Comparison of ENCODE assay signal across 9 cellular contexts in the genomic region with DNA sequence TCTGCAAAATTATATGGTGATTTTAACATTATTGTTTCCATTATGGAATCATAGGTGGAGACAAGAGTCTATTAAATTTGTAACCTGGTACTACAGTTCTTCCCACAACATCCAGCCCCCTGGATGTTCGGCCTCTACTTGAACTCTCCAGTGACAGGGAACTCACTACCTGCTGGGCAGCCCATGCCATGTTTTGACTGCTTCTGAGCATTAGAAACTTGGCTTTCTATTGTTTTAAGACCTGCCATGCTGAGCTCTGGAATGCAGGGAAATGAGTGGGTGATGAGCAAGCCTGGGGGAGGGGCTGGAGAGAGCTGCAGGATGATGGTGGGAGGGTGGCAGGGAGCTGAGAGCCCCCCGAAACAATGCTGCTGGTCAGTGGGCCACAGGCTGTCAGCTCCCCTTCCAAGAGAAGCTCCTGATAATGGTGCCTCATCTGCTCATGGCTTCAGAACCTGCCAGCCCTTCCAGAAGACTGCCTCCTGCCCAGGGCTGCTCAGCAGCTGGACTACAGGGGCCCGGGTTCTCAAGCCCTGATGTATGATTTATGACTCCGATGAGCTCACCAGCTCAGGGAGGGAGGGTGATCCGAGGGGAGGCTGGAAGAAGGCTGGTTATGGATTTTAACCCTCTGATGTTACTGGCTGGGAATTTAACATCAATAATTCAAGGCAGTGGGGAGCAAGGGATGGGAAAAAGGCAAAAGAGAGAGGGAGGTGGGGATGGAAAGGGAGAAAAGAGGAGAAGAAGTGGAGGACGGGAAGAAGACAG.
A peak's percentile ranks its signal among the peaks of the same experiment; 100 is the strongest.
DNase-seq lines count a peak whose midpoint lies in the region; ATAC-seq and TF ChIP-seq lines count a peak whose summit lies in the region.
"Had no signal": no experiment of that assay in that cellular context is flagged by ENCODE, and none has a peak within 500 bp of the region (broad histone marks: within the 10 kb centered on the region; RNA-seq: fewer than 3 reads in every experiment).

No MANE protein-coding gene starts in this region.

- TF ChIP-seq CTCF in GM23338 (conservative IDR thresholded peaks at IDR 0.05; ENCODE audit: low read depth in 2 of 2) (no peak), endothelial cell (IDR thresholded peaks at IDR 0.05; ENCODE audit: unreplicated experiment) (no peak), lower leg skin (IDR thresholded peaks at IDR 0.05) (no peak)

- no peaks in the 10 kb centered on the region for H3K27me3 ChIP-seq in GM23338 (ENCODE audit: insufficient read depth)
- H3K27me3 ChIP-seq in NT2/D1 (ENCODE audit: insufficient read depth, insufficient read length), result peaks cover 4% of the 10 kb centered on the region

- no peaks in the 10 kb centered on the region; the same call in 2 of the 3 replicates for H3K36me3 Mint-ChIP-seq in GM23338 (ENCODE audit: low read depth)
- no peaks in the 10 kb centered on the region for H3K36me3 Mint-ChIP-seq in endothelial cell (ENCODE audit: low read depth, unreplicated experiment)
- H3K36me3 Mint-ChIP-seq: activated naive CD4-positive, alpha-beta T cell treated with anti-CD3 and anti-CD28 coated beads, Interleukin-2, amount 50 U/mL, for 24 hours had no signal

- no peak overlapping the region for H3K27ac ChIP-seq in GM23338 (ENCODE audit: low read depth)

- no peak overlapping the region for H3K9ac ChIP-seq in NT2/D1 (ENCODE audit: insufficient read length, low read depth)

- no peaks in the 10 kb centered on the region for H3K79me2 ChIP-seq in GM23338 (replicated peaks; ENCODE audit: insufficient read depth)

- 56 to 61% methylated on average over 6 of the region's 6 CpGs for WGBS in lower leg skin, 2 donors

- H3K4me3 ChIP-seq in GM23338, result no peak overlapping the region
- H3K4me3 ChIP-seq in NT2/D1 (ENCODE audit: insufficient read length, low read depth), result no peak overlapping the region
- H3K4me3 ChIP-seq in lower leg skin (ENCODE audit: low read depth, poor library complexity, severe bottlenecking), result no peak overlapping the region

- H3K9me3 Mint-ChIP-seq in GM23338 (no peaks in the 10 kb centered on the region), endothelial cell (ENCODE audit: unreplicated experiment) (no peaks in the 10 kb centered on the region)
- H3K9me3 Mint-ChIP-seq: activated naive CD4-positive, alpha-beta T cell treated with anti-CD3 and anti-CD28 coated beads, Interleukin-2, amount 50 U/mL, for 24 hours had no signal

- H3K27me3 Mint-ChIP-seq in GM23338 (ENCODE audit: insufficient read depth, low read depth, poor library complexity) (peaks cover 11% of the 10 kb centered on the region), endothelial cell (ENCODE audit: unreplicated experiment) (peaks cover 12% of the 10 kb centered on the region)
- H3K27me3 Mint-ChIP-seq: activated naive CD4-positive, alpha-beta T cell treated with anti-CD3 and anti-CD28 coated beads, Interleukin-2, amount 50 U/mL, for 24 hours had no signal

- intact Hi-C loops in lower leg skin (cut with DNase I; ENCODE audit: low total_unique reads), result no loop called here

- ATAC-seq in GM23338, result peak; percentile 43
- no peak for ATAC-seq in HG03095 (IDR thresholded peaks at IDR 0.05; ENCODE audit: unreplicated experiment)
- ATAC-seq in HG02970 (IDR thresholded peaks at IDR 0.05; ENCODE audit: low FRiP score, unreplicated experiment), result no peak

- no peaks in the 10 kb centered on the region for H3K9me3 ChIP-seq in NT2/D1 (ENCODE audit: insufficient read depth, low read length)

- H3K4me3 Mint-ChIP-seq in GM23338 (no peak overlapping the region), endothelial cell (ENCODE audit: unreplicated experiment) (no peak overlapping the region)
- H3K4me3 Mint-ChIP-seq: activated naive CD4-positive, alpha-beta T cell treated with anti-CD3 and anti-CD28 coated beads, Interleukin-2, amount 50 U/mL, for 24 hours had no signal

- H3K4me1 Mint-ChIP-seq in GM23338 (peaks cover 12% of the 10 kb centered on the region), endothelial cell (ENCODE audit: unreplicated experiment) (peaks cover 6% of the 10 kb centered on the region)

- H4K20me1 ChIP-seq in GM23338 (replicated peaks; ENCODE audit: insufficient read depth), result no peaks in the 10 kb centered on the region

- H3F3A ChIP-seq in GM23338 (replicated peaks; ENCODE audit: low read depth), result no peaks in the 10 kb centered on the region

- peak; percentile 35 for DNase-seq in GM23338 (ENCODE audit: low spot score)
- DNase-seq in NT2/D1 (ENCODE audit: low read depth, low spot score), result peak; percentile 52
- no peak for DNase-seq in endothelial cell (ENCODE audit: low spot score)
- peak; percentile 37 for DNase-seq in pulmonary artery endothelial cell (ENCODE audit: low read depth, low spot score)
- DNase-seq in DMS153 (lab: John Stamatoyannopoulos, UW), result no peak
- DNase-seq in lower leg skin (ENCODE audit: low spot score in 2 of 2), result no peak

- TF ChIP-seq POLR2A in lower leg skin (IDR thresholded peaks at IDR 0.05), result no peak

- H3K9me2 ChIP-seq in GM23338 (ENCODE audit: insufficient read depth), result no peaks in the 10 kb centered on the region

- H2AFZ ChIP-seq in GM23338, result no peak overlapping the region

- no peak overlapping the region for H3K27ac Mint-ChIP-seq in GM23338
- H3K27ac Mint-ChIP-seq in endothelial cell (ENCODE audit: unreplicated experiment), result peak overlapping the region; percentile 34
- H3K27ac Mint-ChIP-seq: activated naive CD4-positive, alpha-beta T cell treated with anti-CD3 and anti-CD28 coated beads, Interleukin-2, amount 50 U/mL, for 24 hours had no signal

- H3K4me1 ChIP-seq in GM23338 (ENCODE audit: insufficient read depth) (no peaks in the 10 kb centered on the region), NT2/D1 (ENCODE audit: insufficient read depth, insufficient read length) (peaks cover 29% of the 10 kb centered on the region)

- no peaks in the 10 kb centered on the region for H3K36me3 ChIP-seq in GM23338 (ENCODE audit: insufficient read depth)
- H3K36me3 ChIP-seq in NT2/D1 (ENCODE audit: insufficient read depth, insufficient read length, low read length), result no peaks in the 10 kb centered on the region

- no peak overlapping the region for H3K4me2 ChIP-seq in GM23338

TF ChIP-seq in GM23338, 12 proteins besides CTCF, POLR2A, EP300 and RAD21:
- TF ChIP-seq NANOG (IDR thresholded peaks at IDR 0.05; ENCODE audit: borderline replicate concordance) (no peak), EZH2phosphoT487 (IDR thresholded peaks at IDR 0.05; ENCODE audit: unreplicated experiment) (no peak), ZNF331 (CRISPR knock-in tag; IDR thresholded peaks at IDR 0.05; ENCODE audit: low read depth) (no peak), CREB1 (CRISPR knock-in tag; IDR thresholded peaks at IDR 0.05; ENCODE audit: low read depth) (peak; percentile 7; the same call in 1 of the 2 replicates), POLR2AphosphoS5 (IDR thresholded peaks at IDR 0.05; ENCODE audit: low read depth) (no peak), EZH2 (IDR thresholded peaks at IDR 0.05; ENCODE audit: low read depth, unreplicated experiment) (no peak), STAT1 (IDR thresholded peaks at IDR 0.05; ENCODE audit: unreplicated experiment) (no peak)

Comparison
In these comparisons a context has a peak if more than half of its experiments do, and no peak if none do; other contexts are left out.
1. DNase-seq: peak in GM23338 (single experiment), NT2/D1 (single experiment) and pulmonary artery endothelial cell (single experiment); none in endothelial cell (single experiment), DMS153 (single experiment) and lower leg skin (0 of 2).